ENCODE assay signal across 24 cellular contexts in genomic region chr12:52274521-52274920, GRCh38. TPM values are rescaled to one million over a fixed set of nuclear protein-coding genes. Genes with fewer than 3 reads are reported as not detected.
A peak's percentile ranks its signal among the peaks of the same experiment; 100 is the strongest.
DNase-seq lines count a peak whose midpoint lies in the region; ATAC-seq, FAIRE-seq and TF ChIP-seq lines count a peak whose summit lies in the region.
"Had no signal": no experiment of that assay in that cellular context is flagged by ENCODE, and none has a peak within 500 bp of the region (broad histone marks: within the 10 kb centered on the region; RNA-seq: fewer than 3 reads in every experiment).

Gene KRT86 (plus strand): TSS chr12:52274645. CDS start chr12:52301917, 27,272 bp downstream.

- in situ Hi-C loops in GM23248 (cut with MboI) = no loop called here

- TF ChIP-seq EP300 in A549 (IDR thresholded peaks at IDR 0.05) (no peak), stomach (IDR thresholded peaks at IDR 0.05) (no peak)

- no peak for TF ChIP-seq POLR2A in A549 (IDR thresholded peaks at IDR 0.05; ENCODE audit: low read length)
- TF ChIP-seq POLR2A in stomach (IDR thresholded peaks at IDR 0.05) = no peak

- H3K36me3 Mint-ChIP-seq in immature natural killer cell (no peaks in the 10 kb centered on the region), nephron progenitor cell (ENCODE audit: low read depth) (no peaks in the 10 kb centered on the region)

- TF ChIP-seq CTCF in A549 (IDR thresholded peaks at IDR 0.05) (no peak), stomach (IDR thresholded peaks at IDR 0.05) (no peak), nephron progenitor cell (IDR thresholded peaks at IDR 0.05) (no peak)

- no peaks in the 10 kb centered on the region for H3K79me2 ChIP-seq in GM23248 (ENCODE audit: insufficient read depth)

- peaks cover 5% of the 10 kb centered on the region; the same call in 2 of the 3 replicates for H3K9me3 ChIP-seq in A549
- H3K9me3 ChIP-seq in GM23248 (ENCODE audit: low read depth) = no peaks in the 10 kb centered on the region
- H3K9me3 ChIP-seq in stomach = no peaks in the 10 kb centered on the region
- H3K9me3 ChIP-seq: BLaER1, HAP-1 had no signal

- no peaks in the 10 kb centered on the region for H3K9me2 ChIP-seq in GM23248 (ENCODE audit: insufficient read depth)

- H3K4me3 Mint-ChIP-seq in immature natural killer cell (no peak within 1 kb of the TSS), nephron progenitor cell (no peak within 1 kb of the TSS)
- H3K4me3 Mint-ChIP-seq: CD4-positive, alpha-beta T cell had no signal

- intact Hi-C loops in stomach (cut with DNase I; ENCODE audit: low total_unique reads) = no loop called here

- H3K27me3 ChIP-seq in GM23248 (replicated peaks; ENCODE audit: insufficient read depth) (no peaks in the 10 kb centered on the region), stomach (peaks cover 0 to 43% (median 0%) of the 10 kb centered on the region in 3 donors)
- H3K27me3 ChIP-seq: SJCRH30 had no signal

- H3K36me3 ChIP-seq in GM23248 (ENCODE audit: low read depth) = no peaks in the 10 kb centered on the region
- H3K36me3 ChIP-seq in stomach = no peaks in the 10 kb centered on the region
- H3K36me3 ChIP-seq: BLaER1, HAP-1, SJCRH30 had no signal

- H3K4me1 ChIP-seq in A549 = peaks cover 46% of the 10 kb centered on the region
- H3K4me1 ChIP-seq in GM23248 (ENCODE audit: insufficient read depth) = peaks cover 10% of the 10 kb centered on the region
- H3K4me1 ChIP-seq in stomach = peaks cover 4 to 12% (median 10%) of the 10 kb centered on the region in 4 donors
- H3K4me1 ChIP-seq: BLaER1 had no signal

- CTCF ChIA-PET in A549 (lab: Yijun Ruan, JAX) = interaction anchor here (0.8 to 15.3 kb wide), 6 partner anchors 9 to 606 kb away, joined by 3 to 387 read pairs (median 154); partner anchors contain the start of gene KRT83

- H4K20me1 ChIP-seq in GM23248 (ENCODE audit: insufficient read depth) = no peaks in the 10 kb centered on the region
- H4K20me1 ChIP-seq: BLaER1 had no signal

- H3K4me3 ChIP-seq in A549 (no peak within 1 kb of the TSS), GM23248 (no peak within 1 kb of the TSS), stomach (no peak within 1 kb of the TSS)
- H3K4me3 ChIP-seq: BLaER1, GM12878, HAP-1, SJCRH30 had no signal

- no peak for TF ChIP-seq RAD21 in A549 (conservative IDR thresholded peaks at IDR 0.05 in 1 of 2, IDR thresholded peaks at IDR 0.05 in 1 of 2)

- FAIRE-seq in A549 (lab: Jason Lieb, UNC) = no peak
- FAIRE-seq: GM12878, HTR-8/SVneo, RCC 7860 had no signal

- H3F3A ChIP-seq in GM23248 (ENCODE audit: insufficient read depth) = peaks cover 4% of the 10 kb centered on the region

- peaks cover 0 to 3% (median 0%) of the 10 kb centered on the region in 6 donors for H3K9me3 Mint-ChIP-seq in immature natural killer cell
- no peaks in the 10 kb centered on the region for H3K9me3 Mint-ChIP-seq in nephron progenitor cell
- H3K9me3 Mint-ChIP-seq: CD4-positive, alpha-beta T cell had no signal

- ATAC-seq in A549 (no peak), HG02763 (IDR thresholded peaks at IDR 0.05; ENCODE audit: unreplicated experiment) (no peak)
- ATAC-seq: GM12878 had no signal

- POLR2A ChIA-PET in A549 (lab: Yijun Ruan, JAX) = interaction anchor here (0.9 to 11.7 kb wide), 3 partner anchors 9 to 127 kb away, joined by 3 to 383 read pairs (median 4); no protein-coding TSS in a partner anchor

- WGBS in A549 (ENCODE audit: missing lambda C conversion rate) = 69% methylated on average over 1 of the region's 1 CpG
- 12 to 13% methylated on average over 1 of the region's 1 CpG for WGBS in GM23248 (ENCODE audit: low coverage in 1 of 2, low lambda C conversion rate in 2 of 2, missing lambda C conversion rate in 2 of 2), 2 experiments
- 41 to 73% (median 63%) methylated on average over 1 of the region's 1 CpG for WGBS in stomach, 5 donors

- no peak for DNase-seq in A549 (ENCODE audit: low read depth in 1 of 2, low spot score in 1 of 2)
- DNase-seq in GM23248 = peak; percentile 26
- no peak for DNase-seq in immature natural killer cell
- DNase-seq in stomach = peak; percentile 9
- no peak for DNase-seq in nephron progenitor cell
- no peak for DNase-seq in T-helper 1 cell
- DNase-seq: ACHN; CD4-positive, alpha-beta T cell; COR-L47; DMS79 treated with DMSO at 0.1 percent for 48 hours; MV-4-11; NCI-H1694 treated with DMSO at 0.1 percent for 48 hours; NCI-H2081 treated with DMSO at 0.1 percent for 48 hours; NCI-H2171 treated with DMSO at 0.1 percent for 48 hours; NCI-H524 treated with DMSO at 0.1 percent for 48 hours; NCI-H82; SJCRH30 had no signal

- H3K9ac ChIP-seq in GM23248 = no peak within 1 kb of the TSS
- H3K9ac ChIP-seq: BLaER1, KMS-11 had no signal

- H3K4me1 Mint-ChIP-seq in immature natural killer cell = peaks cover 9 to 10% of the 10 kb centered on the region in 2 donors
- peaks cover 13% of the 10 kb centered on the region for H3K4me1 Mint-ChIP-seq in nephron progenitor cell

- H3K4me2 ChIP-seq in A549 = no peak within 1 kb of the TSS
- H3K4me2 ChIP-seq in GM23248 (ENCODE audit: unreplicated experiment) = no peak within 1 kb of the TSS
- H3K4me2 ChIP-seq: BLaER1, KMS-11 had no signal

- no peak within 1 kb of the TSS for H2AFZ ChIP-seq in GM23248

- no peak within 1 kb of the TSS for H3K27ac Mint-ChIP-seq in immature natural killer cell
- H3K27ac Mint-ChIP-seq in nephron progenitor cell = no peak within 1 kb of the TSS
- H3K27ac Mint-ChIP-seq: CD4-positive, alpha-beta T cell had no signal

- H3K27ac ChIP-seq in A549 = peak within 1 kb of the TSS; percentile 96 to 100
- no peak within 1 kb of the TSS for H3K27ac ChIP-seq in GM23248
- no peak within 1 kb of the TSS for H3K27ac ChIP-seq in stomach
- H3K27ac ChIP-seq: BLaER1, KMS-11, SJCRH30 had no signal

- H3K27me3 Mint-ChIP-seq in immature natural killer cell (ENCODE audit: low read depth in 3 of 3) = peaks cover 6 to 11% (median 9%) of the 10 kb centered on the region in 3 donors
- peaks cover 68% of the 10 kb centered on the region for H3K27me3 Mint-ChIP-seq in nephron progenitor cell (ENCODE audit: low read depth, poor library complexity)

TF ChIP-seq in A549, 52 proteins besides CTCF, POLR2A, EP300 and RAD21:
- no peak for TF ChIP-seq MAZ (IDR thresholded peaks at IDR 0.05; ENCODE audit: borderline replicate concordance, low read depth, low read length)
- no peak for TF ChIP-seq JUN (IDR thresholded peaks at IDR 0.05)
- no peak for TF ChIP-seq RNF2 (IDR thresholded peaks at IDR 0.05; ENCODE audit: borderline replicate concordance, low read depth)
- no peak for TF ChIP-seq PBX3 (IDR thresholded peaks at IDR 0.05)
- no peak for TF ChIP-seq GATA3 (IDR thresholded peaks at IDR 0.05; ENCODE audit: borderline replicate concordance)
- TF ChIP-seq MAX (IDR thresholded peaks at IDR 0.05) = no peak
- no peak for TF ChIP-seq KDM5A (IDR thresholded peaks at IDR 0.05)
- no peak for TF ChIP-seq RARB (CRISPR knock-in tag; IDR thresholded peaks at IDR 0.05)
TF ChIP-seq in A549: peak in this region for 0.

RNA-seq across cellular contexts. Expression of gene KRT86, which starts in this region (rescaled TPM):
- polyA plus RNA-seq in A549 (2011; rRNA removed) = 23.5 and 43.0 TPM in 2 replicates
- 10.6 and 13.1 TPM in 2 replicates for polyA plus RNA-seq in A549 (2012; cell fraction: cytosol; rRNA removed)
- 73.1 and 148 TPM in 2 replicates for polyA plus RNA-seq in A549 (2012; cell fraction: nucleus; rRNA removed)
- 331 to 441 TPM (median 378 TPM) in 3 replicates for polyA plus RNA-seq in A549 (2017; fragmentation: RNase III; extraction: RNeasy Plus Mini Kit Qiagen cat#74134 plus additional on column Dnase treatment)
- 4.4 and 5.3 TPM in 2 replicates for polyA minus RNA-seq in A549 (2011; rRNA and poly(A)+ RNA removed)
- total RNA-seq in GM23248 (2014; rRNA removed; shearing (Covaris generic)) = 0.11 TPM in 1 of 2 replicates, not detected in the other
- polyA plus RNA-seq in GM23248 (2016; fragmentation: Nextera tagmentation; extraction: Ambion mirVana) = 0.16 and 0.27 TPM in 2 replicates
- 10 to 100 TPM in 2 of 3 donors, 1 to 10 TPM in 1; 6.6 to 13.1 (median 12.5) TPM for polyA plus RNA-seq in immature natural killer cell
- not detected for total RNA-seq in stomach
- not detected for polyA plus RNA-seq in stomach
- total RNA-seq: CD4-positive, alpha-beta T cell had no signal

Comparison
In these comparisons a context has a peak if more than half of its experiments do, and no peak if none do; other contexts are left out.
1. Peak in DNase-seq in GM23248; RNA of the gene not detected or under 1 TPM.
2. Peak in DNase-seq in stomach; RNA of the gene not detected or under 1 TPM.
3. H3K27ac ChIP-seq: peak in A549 (2 of 2); none in GM23248 (single experiment) and stomach (0 of 5).